ENCODE assay signal across 24 cellular contexts in genomic region chr20:16902657-16903056, GRCh38.
"Had no signal": no experiment of that assay in that cellular context is flagged by ENCODE, and none has a peak within 500 bp of the region (broad histone marks: within the 10 kb centered on the region; RNA-seq: fewer than 3 reads in every experiment).

No MANE protein-coding gene starts in this region.

- H2AFZ ChIP-seq: hepatocyte had no signal

- H3K27ac ChIP-seq: coronary artery, dorsolateral prefrontal cortex, esophagus muscularis mucosa, foreskin keratinocyte, gastroesophageal sphincter, heart left ventricle, hepatocyte had no signal

- H3K9me3 Mint-ChIP-seq: mesothelial cell of epicardium had no signal

- H3K36me3 ChIP-seq: esophagus muscularis mucosa, gastroesophageal sphincter, heart left ventricle had no signal

- H3K4me1 ChIP-seq: foreskin keratinocyte, gastroesophageal sphincter, heart left ventricle had no signal

- H3K27me3 ChIP-seq: dorsolateral prefrontal cortex, esophagus muscularis mucosa, foreskin keratinocyte, gastroesophageal sphincter, heart left ventricle, hepatocyte had no signal

- H3K4me1 Mint-ChIP-seq: immature natural killer cell had no signal

- ATAC-seq: foreskin keratinocyte, gastroesophageal sphincter, heart left ventricle, left colon, left lobe of liver, left ventricle myocardium superior, mucosa of descending colon had no signal

- H3K9me3 ChIP-seq: esophagus muscularis mucosa, mucosa of descending colon had no signal

- H3K4me2 ChIP-seq: hepatocyte had no signal

- H3K4me3 Mint-ChIP-seq: immature natural killer cell, mesothelial cell of epicardium had no signal

- H3K79me2 ChIP-seq: hepatocyte had no signal

- H3K36me3 Mint-ChIP-seq: immature natural killer cell, mesothelial cell of epicardium had no signal

- DNase-seq: dermis blood vessel endothelial cell; dorsolateral prefrontal cortex; effector CD4-positive, alpha-beta T cell; effector memory CD4-positive, alpha-beta T cell; foreskin keratinocyte; heart left ventricle; hypothalamus; immature natural killer cell; islet precursor cell; kidney; kidney glomerular epithelial cell; left colon; left ventricle myocardium superior; mesenchymal stem cell; mucosa of descending colon had no signal

- H3K4me3 ChIP-seq: coronary artery, dorsolateral prefrontal cortex, esophagus muscularis mucosa, gastroesophageal sphincter, heart left ventricle, hepatocyte, mucosa of descending colon had no signal

- FAIRE-seq: colon, endothelial cell of umbilical vein, frontal cortex, kidney had no signal

- H3K27ac Mint-ChIP-seq: immature natural killer cell, mesothelial cell of epicardium had no signal
